Comparison of ENCODE assay signal across 17 cellular contexts in the genomic region with DNA sequence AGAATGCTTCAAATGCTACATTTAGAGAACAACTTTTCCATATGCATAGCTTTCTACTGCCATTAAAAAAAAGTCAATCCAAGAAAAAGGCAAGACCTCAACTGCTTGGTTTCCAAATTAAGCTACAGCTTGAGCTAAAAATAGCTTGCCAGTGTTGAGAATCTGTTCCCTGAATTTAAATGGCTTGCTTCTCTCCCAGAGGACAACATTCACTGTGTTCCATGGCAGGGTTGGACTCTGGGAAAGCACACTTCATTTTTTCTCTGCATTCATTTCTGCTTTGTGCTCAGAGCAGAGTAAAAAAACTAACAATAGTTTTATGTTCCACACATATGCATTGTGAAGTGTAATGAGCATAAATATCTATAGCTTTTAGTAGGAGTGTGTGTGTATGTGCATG. TPM values are rescaled to one million over a fixed set of nuclear protein-coding genes. Genes with fewer than 3 reads are reported as not detected.
DNase-seq lines count a peak whose midpoint lies in the region; ATAC-seq and TF ChIP-seq lines count a peak whose summit lies in the region.
"Had no signal": no experiment of that assay in that cellular context is flagged by ENCODE, and none has a peak within 500 bp of the region (broad histone marks: within the 10 kb centered on the region; RNA-seq: fewer than 3 reads in every experiment).

No MANE protein-coding gene starts in this region.

- no peaks in the 10 kb centered on the region for H3K79me1 ChIP-seq in neuronal stem cell (ENCODE audit: low read depth, low read length)
- H3K79me1 ChIP-seq in trophoblast cell (ENCODE audit: low read length), result no peaks in the 10 kb centered on the region

- H3K27me3 ChIP-seq in neuronal stem cell (ENCODE audit: control insufficient read depth in 3 of 3, insufficient read depth in 3 of 3, low read depth in 1 of 3, low read length in 3 of 3) (no peaks in the 10 kb centered on the region), psoas muscle (ENCODE audit: insufficient read depth in 3 of 3, low read length in 2 of 3) (no peaks in the 10 kb centered on the region), trophoblast cell (ENCODE audit: insufficient read depth, low read length) (no peaks in the 10 kb centered on the region)

- no peaks in the 10 kb centered on the region for H3K36me3 Mint-ChIP-seq in T-cell
- H3K36me3 Mint-ChIP-seq: CD14-positive monocyte, IgD-negative memory B cell had no signal

- H3K27ac ChIP-seq in SK-N-MC, result peak overlapping the region; percentile 97
- no peak overlapping the region for H3K27ac ChIP-seq in neuronal stem cell (replicated peaks; ENCODE audit: low read length)
- no peak overlapping the region for H3K27ac ChIP-seq in psoas muscle
- no peak overlapping the region for H3K27ac ChIP-seq in trophoblast cell (ENCODE audit: low read depth, low read length)
- H3K27ac ChIP-seq: HL-60 had no signal

- H2BK120ac ChIP-seq in neuronal stem cell (ENCODE audit: low read depth, low read length) (no peak overlapping the region), trophoblast cell (ENCODE audit: insufficient read depth, low read length, poor library complexity) (no peak overlapping the region)

- H3K23ac ChIP-seq in neuronal stem cell (ENCODE audit: low read depth, low read length, poor library complexity) (no peak overlapping the region), trophoblast cell (ENCODE audit: low read length) (no peak overlapping the region)

- H3K9ac ChIP-seq in SK-N-MC (ENCODE audit: insufficient read length), result no peak overlapping the region
- H3K9ac ChIP-seq in neuronal stem cell (ENCODE audit: low read depth, low read length, poor library complexity), result no peak overlapping the region
- no peak overlapping the region for H3K9ac ChIP-seq in trophoblast cell (ENCODE audit: low read length)

- H3K9me3 Mint-ChIP-seq in T-cell, result peaks cover 0 to 11% (median 5%) of the 10 kb centered on the region in 3 donors

- no peak for TF ChIP-seq CTCF in psoas muscle (IDR thresholded peaks at IDR 0.05)

- no peak overlapping the region for H2AK5ac ChIP-seq in neuronal stem cell (ENCODE audit: low read depth, low read length)
- no peak overlapping the region for H2AK5ac ChIP-seq in trophoblast cell (ENCODE audit: low read length)

- H2BK12ac ChIP-seq in neuronal stem cell (ENCODE audit: low read length), result no peak overlapping the region
- H2BK12ac ChIP-seq in trophoblast cell (ENCODE audit: low read length), result no peak overlapping the region

- H3K14ac ChIP-seq in neuronal stem cell (ENCODE audit: low read length), result no peak overlapping the region
- H3K14ac ChIP-seq in trophoblast cell (ENCODE audit: low read length), result no peak overlapping the region

- H3K79me2 ChIP-seq in trophoblast cell (ENCODE audit: control insufficient read depth, insufficient read depth, low read length, poor library complexity), result no peaks in the 10 kb centered on the region

- peak overlapping the region; percentile 21 for H2AFZ ChIP-seq in neuronal stem cell (ENCODE audit: low read length)
- no peak overlapping the region for H2AFZ ChIP-seq in trophoblast cell (ENCODE audit: insufficient read depth, low read length, poor library complexity)

- H3K18ac ChIP-seq in neuronal stem cell (ENCODE audit: low read length), result no peak overlapping the region
- no peak overlapping the region for H3K18ac ChIP-seq in trophoblast cell (ENCODE audit: low read length)

- intact Hi-C loops in psoas muscle (cut with DNase I), result no loop called here

- H3K4me3 Mint-ChIP-seq in T-cell, result no peak overlapping the region
- H3K4me3 Mint-ChIP-seq: CD14-positive monocyte, IgD-negative memory B cell had no signal

- H3K4me2 ChIP-seq in neuronal stem cell (ENCODE audit: insufficient read depth, low read length, poor library complexity, severe bottlenecking) (no peak overlapping the region), trophoblast cell (ENCODE audit: low read length) (no peak overlapping the region)

- no peaks in the 10 kb centered on the region for H3K4me1 Mint-ChIP-seq in T-cell
- H3K4me1 Mint-ChIP-seq: CD14-positive monocyte, IgD-negative memory B cell had no signal

- no peak overlapping the region for H2BK15ac ChIP-seq in neuronal stem cell (ENCODE audit: low read length)

- ATAC-seq in psoas muscle (no peak), T-cell (replicated peaks in 1 of 4) (no peak)

- H3K4ac ChIP-seq in neuronal stem cell (ENCODE audit: low read length) (no peak overlapping the region), trophoblast cell (ENCODE audit: low read depth, low read length) (no peak overlapping the region)

- no peak overlapping the region for H4K12ac ChIP-seq in trophoblast cell (ENCODE audit: low read depth, low read length)

- H3K4me3 ChIP-seq in SK-N-MC, result peak overlapping the region; percentile 17
- H3K4me3 ChIP-seq in neuronal stem cell (ENCODE audit: low read length in 2 of 2), result no peak overlapping the region
- H3K4me3 ChIP-seq in psoas muscle, result no peak overlapping the region
- no peak overlapping the region for H3K4me3 ChIP-seq in trophoblast cell (ENCODE audit: low read depth, low read length)

- CTCF ChIA-PET in T-cell (lab: Charles Lee), result no interaction called here

- POLR2A ChIA-PET in T-cell (lab: Charles Lee), result no interaction called here

- no peak overlapping the region for H4K91ac ChIP-seq in neuronal stem cell (ENCODE audit: low read depth, low read length, poor library complexity)
- H4K91ac ChIP-seq in trophoblast cell (ENCODE audit: low read depth, low read length), result no peak overlapping the region

- H4K8ac ChIP-seq in neuronal stem cell (ENCODE audit: low read depth, low read length) (no peak overlapping the region), trophoblast cell (ENCODE audit: low read depth, low read length) (no peak overlapping the region)

- DNase-seq in Ammon's horn (ENCODE audit: low spot score) (peak; percentile 38), SK-N-MC (ENCODE audit: low read depth, low spot score) (no peak), inferior parietal cortex (ENCODE audit: extremely low spot score) (peak; percentile 62), neuronal stem cell (ENCODE audit: low spot score) (no peak), psoas muscle (no peak), trophoblast cell (no peak), T-cell (no peak)
- DNase-seq: HCEC 1CT, NCI-H1105 treated with DMSO at 0.1 percent for 48 hours, NCI-H187 treated with DMSO at 0.1 percent for 48 hours, NCI-H748 treated with DMSO at 0.1 percent for 48 hours, OCI-M1, RPMI8226, SIG-M5 had no signal

- H2BK5ac ChIP-seq in neuronal stem cell (ENCODE audit: low read length) (no peak overlapping the region), trophoblast cell (ENCODE audit: low read depth, low read length, poor library complexity) (no peak overlapping the region)

- H3K36me3 ChIP-seq in SK-N-MC (ENCODE audit: insufficient read depth, low read length), result no peaks in the 10 kb centered on the region
- no peaks in the 10 kb centered on the region for H3K36me3 ChIP-seq in neuronal stem cell (replicated peaks in 1 of 2; ENCODE audit: control insufficient read depth in 2 of 2, insufficient read depth in 2 of 2, low read length in 2 of 2)
- H3K36me3 ChIP-seq in psoas muscle (ENCODE audit: insufficient read depth in 1 of 2, low read depth in 1 of 2), result no peaks in the 10 kb centered on the region
- no peaks in the 10 kb centered on the region for H3K36me3 ChIP-seq in trophoblast cell (ENCODE audit: control insufficient read depth in 1 of 2, insufficient read depth in 2 of 2, low read length in 2 of 2)

- H3K27ac Mint-ChIP-seq in T-cell, result no peak overlapping the region
- H3K27ac Mint-ChIP-seq: CD14-positive monocyte, IgD-negative memory B cell had no signal

- H3K4me1 ChIP-seq in neuronal stem cell (ENCODE audit: control insufficient read depth in 2 of 2, insufficient read depth in 1 of 2, low read depth in 1 of 2, low read length in 2 of 2) (peaks cover 0 to 5% of the 10 kb centered on the region in 2 donors), psoas muscle (no peaks in the 10 kb centered on the region), trophoblast cell (ENCODE audit: control insufficient read depth in 1 of 2, insufficient read depth in 2 of 2, low read length in 2 of 2) (peaks cover 0 to 1% of the 10 kb centered on the region in 2 experiments)

- H3K9me3 ChIP-seq in SK-N-MC (ENCODE audit: low read depth, low read length) (no peaks in the 10 kb centered on the region), neuronal stem cell (replicated peaks in 1 of 2; ENCODE audit: control insufficient read depth in 2 of 2, insufficient read depth in 1 of 2, low read depth in 1 of 2, low read length in 2 of 2) (peaks cover 0 to 2% of the 10 kb centered on the region in 2 donors), psoas muscle (no peaks in the 10 kb centered on the region), trophoblast cell (ENCODE audit: insufficient read depth, low read depth, low read length) (no peaks in the 10 kb centered on the region)

- peaks cover 9% of the 10 kb centered on the region in 2 donors for H3K27me3 Mint-ChIP-seq in T-cell

RNA-seq across cellular contexts. Expression of gene ACTL6A, which starts 50.3 kb away (rescaled TPM):
- polyA plus RNA-seq in neuronal stem cell (2013, experiment 1 of 2), result 75.9 TPM
- polyA plus RNA-seq in neuronal stem cell (2013, experiment 2 of 2), result 75.0 TPM
- total RNA-seq in psoas muscle (10 to 100 TPM; 10.2 to 12.6 (median 11.0) TPM), T-cell (10 to 100 TPM; 27.4 to 62.7 (median 59.2) TPM)
- 10 to 100 TPM; 13.5 to 22.5 (median 14.9) TPM for polyA plus RNA-seq in psoas muscle
- polyA plus RNA-seq in trophoblast cell (2013), result 40.2 and 41.9 TPM in 2 replicates

Comparison
In these comparisons a context has a peak if more than half of its experiments do, and no peak if none do; other contexts are left out.
1. DNase-seq: peak in Ammon's horn (single experiment) and inferior parietal cortex (single experiment); none in SK-N-MC (single experiment), neuronal stem cell (single experiment), psoas muscle (0 of 2), trophoblast cell (0 of 2) and T-cell (0 of 34).